ENCODE assay signal across 28 cellular contexts in genomic region chr10:126955396-126955795, GRCh38. TPM values are rescaled to one million over a fixed set of nuclear protein-coding genes. Genes with fewer than 3 reads are reported as not detected.
DNase-seq lines count a peak whose midpoint lies in the region; ATAC-seq, FAIRE-seq and TF ChIP-seq lines count a peak whose summit lies in the region.
"Had no signal": no experiment of that assay in that cellular context is flagged by ENCODE, and none has a peak within 500 bp of the region (broad histone marks: within the 10 kb centered on the region; RNA-seq: fewer than 3 reads in every experiment).

No MANE protein-coding gene starts in this region.

- no peak overlapping the region for H2BK15ac ChIP-seq in H9 (ENCODE audit: low read depth, low read length)

- H3K18ac ChIP-seq in H9 (ENCODE audit: insufficient read length, low read depth, low read length), result no peak overlapping the region

- POLR2A ChIA-PET in OCI-LY7 (lab: Charles Lee), result no interaction called here

- H2BK12ac ChIP-seq in H9 (ENCODE audit: insufficient read length, low read depth, low read length), result no peak overlapping the region

- H3K27ac ChIP-seq in H9 (ENCODE audit: insufficient read length, low read depth, low read length) (no peak overlapping the region), mammary epithelial cell (ENCODE audit: insufficient read depth, low read depth, low read length) (no peak overlapping the region), keratinocyte (ENCODE audit: control insufficient read depth, insufficient read depth, low read length) (peak overlapping the region; percentile 15), neural progenitor cell (no peak overlapping the region), OCI-LY7 (ENCODE audit: low read depth, low read length, poor library complexity, severe bottlenecking) (no peak overlapping the region)
- H3K27ac ChIP-seq: esophagus muscularis mucosa, right atrium auricular region had no signal

- no peak overlapping the region for H4K5ac ChIP-seq in H9 (ENCODE audit: insufficient read length, low read depth, low read length)

- in situ Hi-C loops in mammary epithelial cell (cut with MboI; ENCODE audit: low sequenced_read_pairs in 2 of 2) (no loop called here), GM13977 (cut with MboI; ENCODE audit: low pct_unique_long_range_greater_than_20kb, low sequenced_read_pairs, unreplicated experiment) (no loop called here)

- peaks cover 0 to 3% (median 0%) of the 10 kb centered on the region in 3 experiments; a peak in 3 of 7 replicates for H3K36me3 Mint-ChIP-seq in H9 (ENCODE audit: insufficient read depth in 1 of 3, low read depth in 3 of 3)
- no peaks in the 10 kb centered on the region for H3K36me3 Mint-ChIP-seq in neural progenitor cell
- H3K36me3 Mint-ChIP-seq: activated naive CD4-positive, alpha-beta T cell treated with anti-CD3 and anti-CD28 coated beads, Interleukin-2, amount 10 ng/mL, durations not matched to agents 7 days and 5 days had no signal

- peaks cover 4% of the 10 kb centered on the region for H3K79me1 ChIP-seq in H9 (ENCODE audit: insufficient read depth, low read depth, low read length, poor library complexity, severe bottlenecking)

- H3K4me2 ChIP-seq in H9 (ENCODE audit: insufficient read depth, insufficient read length, low read length) (no peak overlapping the region), mammary epithelial cell (ENCODE audit: insufficient read depth, low read depth, low read length) (no peak overlapping the region), keratinocyte (ENCODE audit: control insufficient read depth, extremely low read depth, insufficient read depth, low read depth, low read length) (peak overlapping the region; percentile 22), neural progenitor cell (no peak overlapping the region), OCI-LY7 (ENCODE audit: low read length) (no peak overlapping the region)

- peaks cover 29% of the 10 kb centered on the region for H3F3A ChIP-seq in neural progenitor cell (ENCODE audit: low read depth)

- no peak overlapping the region for H2BK120ac ChIP-seq in H9 (ENCODE audit: low read depth, low read length, poor library complexity, severe bottlenecking)

- DNase-seq in H9 (no peak), mammary epithelial cell (peak; percentile 36), keratinocyte (ENCODE audit: low read depth, low spot score) (no peak), neural progenitor cell (ENCODE audit: low spot score) (no peak), OCI-LY7 (ENCODE audit: low spot score) (no peak), GM13977 (ENCODE audit: low spot score) (no peak)
- DNase-seq in activated CD4-positive, alpha-beta T cell treated with anti-CD3 and anti-CD28 coated beads for 4 hours, result no peak
- DNase-seq: ACHN; activated B cell treated with CpG ODN at 0.5 μM for 24 hours; activated CD4-positive, alpha-beta T cell treated with anti-CD3 and anti-CD28 coated beads, Interleukin-2, amount 50 U/mL, for 4 hours; activated naive CD4-positive, alpha-beta T cell treated with anti-CD3 and anti-CD28 coated beads, Interleukin-2, amount 10 ng/mL, durations not matched to agents 7 days and 5 days; amniotic stem cell; COR-L47; DMS79; effector memory CD8-positive, alpha-beta T cell; GF-D8; KBM-7; left ventricle myocardium superior; MM.1S; SIG-M5; stimulated activated CD4-positive, alpha-beta T cell treated with anti-CD3 and anti-CD28 coated beads, Interleukin-4, amount 100 ng/mL, for 1 hour had no signal

- no peaks in the 10 kb centered on the region for H3K27me3 ChIP-seq in H9 (ENCODE audit: insufficient read depth, low read length)
- H3K27me3 ChIP-seq in mammary epithelial cell (ENCODE audit: insufficient read depth, low read length), result no peaks in the 10 kb centered on the region
- no peaks in the 10 kb centered on the region for H3K27me3 ChIP-seq in keratinocyte (ENCODE audit: control insufficient read depth, extremely low read depth, insufficient read depth, low read length)
- no peaks in the 10 kb centered on the region for H3K27me3 ChIP-seq in neural progenitor cell
- H3K27me3 ChIP-seq: esophagus muscularis mucosa, right atrium auricular region had no signal

- H4K20me1 ChIP-seq in H9 (ENCODE audit: control insufficient read depth, insufficient read depth, insufficient read length) (no peaks in the 10 kb centered on the region), mammary epithelial cell (ENCODE audit: insufficient read depth, low read length) (no peaks in the 10 kb centered on the region), keratinocyte (ENCODE audit: control insufficient read depth, extremely low read depth, insufficient read depth, low read length) (peaks cover 8% of the 10 kb centered on the region), neural progenitor cell (ENCODE audit: low read depth) (peaks cover 43% of the 10 kb centered on the region), OCI-LY7 (ENCODE audit: insufficient read depth, low read length) (no peaks in the 10 kb centered on the region)

- H2BK5ac ChIP-seq in H9 (ENCODE audit: insufficient read length, low read length), result no peak overlapping the region

- peaks cover 2% of the 10 kb centered on the region for H3K9me1 ChIP-seq in keratinocyte (ENCODE audit: control insufficient read depth, extremely low read depth, insufficient read depth, low read length)

- H3K9me3 Mint-ChIP-seq in H9 (no peaks in the 10 kb centered on the region), neural progenitor cell (no peaks in the 10 kb centered on the region)
- H3K9me3 Mint-ChIP-seq: activated B cell treated with CpG ODN at 0.5 μM for 24 hours, neural crest cell had no signal

- FAIRE-seq in keratinocyte (lab: Jason Lieb, UNC), result no peak
- FAIRE-seq: colon, frontal cortex, HTR-8/SVneo had no signal

- H3K9me2 ChIP-seq in OCI-LY7 (ENCODE audit: insufficient read depth, low read length), result no peaks in the 10 kb centered on the region

- ATAC-seq in GM18505 (IDR thresholded peaks at IDR 0.05; ENCODE audit: unreplicated experiment), result no peak
- ATAC-seq: effector memory CD8-positive, alpha-beta T cell; left ventricle myocardium superior had no signal

- H3K9me3 ChIP-seq in H9 (ENCODE audit: control insufficient read depth, low read depth, low read length) (no peaks in the 10 kb centered on the region), mammary epithelial cell (replicated peaks; ENCODE audit: insufficient read depth, low read length) (peaks cover 7% of the 10 kb centered on the region), keratinocyte (ENCODE audit: control insufficient read depth, low read depth, low read length) (peaks cover 2% of the 10 kb centered on the region), neural progenitor cell (ENCODE audit: low read depth) (peaks cover 16% of the 10 kb centered on the region), OCI-LY7 (ENCODE audit: low read length) (peaks cover 33% of the 10 kb centered on the region)
- H3K9me3 ChIP-seq: esophagus muscularis mucosa, right atrium auricular region had no signal

- H3K79me2 ChIP-seq in H9 (ENCODE audit: insufficient read depth, low read length) (peaks cover 33% of the 10 kb centered on the region; the same call in 1 of the 2 replicates), mammary epithelial cell (ENCODE audit: insufficient read depth, low read length) (peaks cover 100% of the 10 kb centered on the region), keratinocyte (ENCODE audit: control insufficient read depth, insufficient read depth, low read length) (peaks cover 90% of the 10 kb centered on the region), neural progenitor cell (ENCODE audit: low read depth) (peaks cover 98% of the 10 kb centered on the region), OCI-LY7 (ENCODE audit: insufficient read depth, low read depth, low read length) (no peaks in the 10 kb centered on the region)

- H3K27ac Mint-ChIP-seq in H9 (peak overlapping the region in 2 of 3 experiments; percentile 15 to 87; a peak in 1 of 7 replicates), neural progenitor cell (peak overlapping the region; percentile 46)
- H3K27ac Mint-ChIP-seq: activated B cell treated with CpG ODN at 0.5 μM for 24 hours; activated naive CD4-positive, alpha-beta T cell treated with anti-CD3 and anti-CD28 coated beads, Interleukin-2, amount 10 ng/mL, durations not matched to agents 7 days and 5 days; effector memory CD8-positive, alpha-beta T cell had no signal

- H3K4me1 Mint-ChIP-seq in H9 (peaks cover 27 to 32% of the 10 kb centered on the region in 2 experiments), neural progenitor cell (peaks cover 15% of the 10 kb centered on the region)
- H3K4me1 Mint-ChIP-seq: activated B cell treated with CpG ODN at 0.5 μM for 24 hours; activated naive CD4-positive, alpha-beta T cell treated with anti-CD3 and anti-CD28 coated beads, Interleukin-2, amount 10 ng/mL, durations not matched to agents 7 days and 5 days had no signal

- H2AFZ ChIP-seq in H9 (ENCODE audit: low read length) (no peak overlapping the region), mammary epithelial cell (ENCODE audit: low read depth, low read length) (no peak overlapping the region), keratinocyte (ENCODE audit: control insufficient read depth, low read length) (peak overlapping the region; percentile 36), neural progenitor cell (replicated peaks) (no peak overlapping the region), OCI-LY7 (ENCODE audit: low read length) (no peak overlapping the region)

- H2BK20ac ChIP-seq in H9 (ENCODE audit: low read depth, low read length, poor library complexity, severe bottlenecking), result no peak overlapping the region

- H3K14ac ChIP-seq in H9 (ENCODE audit: insufficient read depth, low read length), result peak overlapping the region; percentile 57

- dilution Hi-C loops in mammary epithelial cell (cut with HindIII; ENCODE audit: low sequenced_read_pairs) (no loop called here), keratinocyte (cut with MboI; ENCODE audit: extremely low pct_ligation_motif_present, low sequenced_read_pairs) (no loop called here)

- no peak overlapping the region for H4K8ac ChIP-seq in H9 (replicated peaks; ENCODE audit: insufficient read length, low read depth, low read length)

- intact Hi-C loops in mammary epithelial cell (cut with micrococcal nuclease) (no loop called here), OCI-LY7 (cut with micrococcal nuclease; ENCODE audit: unreplicated experiment) (no loop called here)

- no peak overlapping the region for H3K4me3 Mint-ChIP-seq in H9
- H3K4me3 Mint-ChIP-seq in neural progenitor cell, result no peak overlapping the region
- H3K4me3 Mint-ChIP-seq: activated B cell treated with CpG ODN at 0.5 μM for 24 hours; activated naive CD4-positive, alpha-beta T cell treated with anti-CD3 and anti-CD28 coated beads, Interleukin-2, amount 10 ng/mL, durations not matched to agents 7 days and 5 days; effector memory CD8-positive, alpha-beta T cell; neural crest cell had no signal

- H3K23ac ChIP-seq in H9 (ENCODE audit: insufficient read length, low read depth, low read length), result no peak overlapping the region

- no peak overlapping the region for H3K4ac ChIP-seq in H9 (ENCODE audit: low read depth, low read length)

- H3K9ac ChIP-seq in H9 (ENCODE audit: extremely low read depth, insufficient read length, low read length) (no peak overlapping the region), mammary epithelial cell (ENCODE audit: insufficient read depth, low read length) (no peak overlapping the region), keratinocyte (ENCODE audit: control insufficient read depth, extremely low read depth, insufficient read depth, low read length) (peak overlapping the region; percentile 1), neural progenitor cell (no peak overlapping the region)

- H3K36me3 ChIP-seq in mammary epithelial cell (ENCODE audit: insufficient read depth, low read length) (no peaks in the 10 kb centered on the region), keratinocyte (ENCODE audit: control insufficient read depth in 2 of 2, extremely low read depth in 1 of 2, insufficient read depth in 2 of 2, low read length in 2 of 2) (peaks cover 0 to 4% of the 10 kb centered on the region in 2 experiments), neural progenitor cell (no peaks in the 10 kb centered on the region), OCI-LY7 (ENCODE audit: insufficient read depth, low read length) (no peaks in the 10 kb centered on the region)
- H3K36me3 ChIP-seq: esophagus muscularis mucosa, right atrium auricular region had no signal

- H3K4me1 ChIP-seq in H9 (ENCODE audit: insufficient read depth, low read length), result no peaks in the 10 kb centered on the region
- peaks cover 18% of the 10 kb centered on the region for H3K4me1 ChIP-seq in mammary epithelial cell (ENCODE audit: insufficient read depth, low read length)
- peaks cover 19% of the 10 kb centered on the region for H3K4me1 ChIP-seq in keratinocyte (ENCODE audit: control insufficient read depth, extremely low read depth, insufficient read depth, low read length)
- peaks cover 11% of the 10 kb centered on the region for H3K4me1 ChIP-seq in neural progenitor cell
- H3K4me1 ChIP-seq in OCI-LY7 (ENCODE audit: insufficient read depth, low read length, poor library complexity, severe bottlenecking), result no peaks in the 10 kb centered on the region
- H3K4me1 ChIP-seq: right atrium auricular region had no signal

- no peak overlapping the region for H4K91ac ChIP-seq in H9 (ENCODE audit: insufficient read length, low read depth, low read length)

- CTCF ChIA-PET in mammary epithelial cell (lab: Charles Lee; ENCODE audit: low non-redundant PET), result no interaction called here
- CTCF ChIA-PET in OCI-LY7 (lab: Charles Lee; ENCODE audit: unreplicated experiment), result no interaction called here

- H3T11ph ChIP-seq in H9 (ENCODE audit: low read length), result no peak overlapping the region

- no peaks in the 10 kb centered on the region for H3K27me3 Mint-ChIP-seq in H9 (ENCODE audit: low read depth)
- no peaks in the 10 kb centered on the region for H3K27me3 Mint-ChIP-seq in neural progenitor cell (ENCODE audit: insufficient read depth, low read depth)
- H3K27me3 Mint-ChIP-seq: activated B cell treated with CpG ODN at 0.5 μM for 24 hours; activated naive CD4-positive, alpha-beta T cell treated with anti-CD3 and anti-CD28 coated beads, Interleukin-2, amount 10 ng/mL, durations not matched to agents 7 days and 5 days; effector memory CD8-positive, alpha-beta T cell had no signal

- H3K56ac ChIP-seq in H9 (ENCODE audit: insufficient read length, low read depth, low read length), result no peak overlapping the region

- no peak overlapping the region for H3K4me3 ChIP-seq in mammary epithelial cell (replicated peaks in 1 of 3; ENCODE audit: insufficient read depth in 1 of 3, low read depth in 2 of 3, low read length in 3 of 3)
- no peak overlapping the region for H3K4me3 ChIP-seq in keratinocyte (ENCODE audit: control insufficient read depth in 2 of 3, extremely low read depth in 1 of 3, insufficient read depth in 2 of 3, low read depth in 1 of 3, low read length in 3 of 3)
- no peak overlapping the region for H3K4me3 ChIP-seq in neural progenitor cell
- H3K4me3 ChIP-seq in OCI-LY7 (ENCODE audit: low read depth, low read length, poor library complexity, severe bottlenecking), result no peak overlapping the region
- H3K4me3 ChIP-seq: esophagus muscularis mucosa, right atrium auricular region had no signal

- no peak for TF ChIP-seq POLR2A in GM18505 (IDR thresholded peaks at IDR 0.05; ENCODE audit: borderline replicate concordance, extremely low read depth, insufficient read depth, insufficient read length)

- TF ChIP-seq CTCF in H9 (conservative IDR thresholded peaks at IDR 0.05) (no peak), mammary epithelial cell (conservative IDR thresholded peaks at IDR 0.05 in 1 of 2, IDR thresholded peaks at IDR 0.05 in 1 of 2; ENCODE audit: extremely low read depth in 1 of 2, insufficient read depth in 1 of 2, low read depth in 1 of 2, low read length in 2 of 2) (no peak), keratinocyte (optimal IDR thresholded peaks at IDR 0.05 in 1 of 3, IDR thresholded peaks at IDR 0.05 in 1 of 3, conservative IDR thresholded peaks at IDR 0.05 in 1 of 3; ENCODE audit: extremely low read depth in 1 of 3, insufficient read depth in 2 of 3, low read length in 3 of 3) (no peak), neural progenitor cell (IDR thresholded peaks at IDR 0.05) (no peak), OCI-LY7 (conservative IDR thresholded peaks at IDR 0.05; ENCODE audit: low read length) (no peak), GM13977 (IDR thresholded peaks at IDR 0.05; ENCODE audit: extremely low read depth, insufficient read depth, missing control alignments) (no peak)

- H2AK5ac ChIP-seq in H9 (ENCODE audit: insufficient read length, low read length), result no peak overlapping the region

- no CpG with 5 or more reads among the region's 8 CpGs for WGBS in H9 (ENCODE audit: extremely low coverage, insufficient read length, low lambda C conversion rate)
- WGBS in mammary epithelial cell (ENCODE audit: low coverage, missing lambda C conversion rate), result 61% methylated on average over 8 of the region's 8 CpGs

- no peaks in the 10 kb centered on the region for H3K23me2 ChIP-seq in H9 (ENCODE audit: insufficient read length, low read depth, low read length, poor library complexity, severe bottlenecking)

- BruUV-seq in mammary epithelial cell (replicated peaks; lab: Mats Ljungman, UMichigan), result no TSS peak
- BruUV-seq in OCI-LY7 (replicated peaks; lab: Mats Ljungman, UMichigan), result no TSS peak

RNA-seq across cellular contexts. Expression of gene DOCK1, which starts 50.2 kb away (rescaled TPM):
- total RNA-seq in H9 (2021), result 51.5 and 57.0 TPM in 2 replicates
- 100 to 1,000 TPM in 1 of 2 donors, 10 to 100 TPM in 1; 58.1 to 115 TPM for total RNA-seq in mammary epithelial cell
- 9.3 TPM for polyA plus RNA-seq in mammary epithelial cell
- 130 TPM for polyA minus RNA-seq in mammary epithelial cell
- polyA plus RNA-seq in keratinocyte, result 10.1 to 15.7 TPM (median 15.2 TPM) in 3 replicates
- polyA plus RNA-seq in keratinocyte (2011; ENCODE audit: low read depth), result 17.7 TPM
- polyA plus RNA-seq in keratinocyte (2011; cell fraction: cytosol; rRNA removed), result 16.4 and 20.1 TPM in 2 replicates
- polyA plus RNA-seq in keratinocyte (2011; cell fraction: nucleus; rRNA removed), result 40.2 and 41.7 TPM in 2 replicates
- 12.3 and 27.6 TPM in 2 replicates for polyA plus RNA-seq in keratinocyte (2012; ENCODE audit: low replicate concordance)
- polyA minus RNA-seq in keratinocyte, result 58.0 to 84.6 TPM (median 80.5 TPM) in 3 replicates
- polyA minus RNA-seq in keratinocyte (2011; cell fraction: cytosol; rRNA and poly(A)+ RNA removed), result 33.0 TPM
- 38.6 and 75.1 TPM in 2 replicates for polyA minus RNA-seq in keratinocyte (2011; cell fraction: nucleus; rRNA and poly(A)+ RNA removed)
- 67.0 and 72.6 TPM in 2 replicates for total RNA-seq in neural progenitor cell (ENCODE audit: low replicate concordance)
- total RNA-seq in OCI-LY7 (2014; rRNA removed; shearing (Covaris generic)), result not detected in 2 replicates
- total RNA-seq in OCI-LY7 (2022), result not detected in 2 replicates
- total RNA-seq: activated B cell treated with CpG ODN at 0.5 μM for 24 hours had no signal

Comparison
In these comparisons a context has a peak if more than half of its experiments do, and no peak if none do; other contexts are left out.
1. RNA of gene DOCK1, which starts 50.2 kb away (total RNA-seq): 58.1 to 115 TPM in mammary epithelial cell, 67.0 to 72.6 TPM in neural progenitor cell and 51.5 to 57.0 TPM in H9; not detected in OCI-LY7; every median in the first group is over 10 times any median in the second.